ENCODE assay signal across 24 cellular contexts in the genomic region with DNA sequence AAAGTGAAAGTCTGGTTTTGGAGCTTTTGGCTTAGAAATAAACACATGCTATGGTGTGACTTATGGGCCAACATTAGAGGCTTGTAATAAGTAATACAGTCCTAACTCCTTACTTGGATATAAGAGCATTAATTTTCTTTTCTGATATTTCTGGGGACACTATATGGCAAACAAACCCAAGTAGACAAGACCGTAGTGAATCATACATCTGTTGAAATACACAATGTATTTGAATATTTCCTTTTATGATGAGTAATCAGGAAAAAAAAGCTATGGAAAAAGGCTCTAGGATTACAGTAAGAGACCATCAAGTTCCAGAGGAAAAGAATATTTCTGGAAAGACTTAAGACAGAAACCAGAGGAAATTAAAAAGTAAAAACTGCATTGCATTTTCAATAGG.
DNase-seq lines count a peak whose midpoint lies in the region; ATAC-seq and TF ChIP-seq lines count a peak whose summit lies in the region.
"Had no signal": no experiment of that assay in that cellular context is flagged by ENCODE, and none has a peak within 500 bp of the region (broad histone marks: within the 10 kb centered on the region; RNA-seq: fewer than 3 reads in every experiment).

No MANE protein-coding gene starts in this region.

- peaks cover 19% of the 10 kb centered on the region for H3K36me3 Mint-ChIP-seq in mesothelial cell of epicardium
- H3K36me3 Mint-ChIP-seq: naive B cell had no signal

- peaks cover 20% of the 10 kb centered on the region for H3K4me1 Mint-ChIP-seq in mesothelial cell of epicardium
- no peaks in the 10 kb centered on the region for H3K4me1 Mint-ChIP-seq in stimulated activated naive CD8-positive, alpha-beta T cell treated with anti-CD3 and anti-CD28 coated beads, Interleukin-15, amount 100 ng/mL, for 72 hours
- H3K4me1 Mint-ChIP-seq: naive B cell had no signal

- TF ChIP-seq CTCF in mesothelial cell of epicardium (IDR thresholded peaks at IDR 0.05; ENCODE audit: unreplicated experiment): no peak

- ATAC-seq in stimulated activated naive CD8-positive, alpha-beta T cell treated with anti-CD3 and anti-CD28 coated beads, Interleukin-15, amount 100 ng/mL, for 72 hours: no peak
- ATAC-seq in HG02938 (IDR thresholded peaks at IDR 0.05; ENCODE audit: unreplicated experiment): no peak
- ATAC-seq: activated CD8-positive, alpha-beta T cell treated with anti-CD3 and anti-CD28 coated beads, Interleukin-2, amount 10 ng/mL, durations not matched to agents 7 days and 5 days; left colon had no signal

- H3K4me3 Mint-ChIP-seq in mesothelial cell of epicardium: no peak overlapping the region
- H3K4me3 Mint-ChIP-seq in stimulated activated naive CD8-positive, alpha-beta T cell treated with anti-CD3 and anti-CD28 coated beads, Interleukin-15, amount 100 ng/mL, for 72 hours: no peak overlapping the region
- H3K4me3 Mint-ChIP-seq: activated CD8-positive, alpha-beta T cell treated with anti-CD3 and anti-CD28 coated beads, Interleukin-2, amount 10 ng/mL, durations not matched to agents 7 days and 5 days; naive B cell had no signal

- peak overlapping the region; percentile 65 for H3K27ac Mint-ChIP-seq in mesothelial cell of epicardium
- H3K27ac Mint-ChIP-seq in stimulated activated naive CD8-positive, alpha-beta T cell treated with anti-CD3 and anti-CD28 coated beads, Interleukin-15, amount 100 ng/mL, for 72 hours: no peak overlapping the region
- H3K27ac Mint-ChIP-seq: activated CD8-positive, alpha-beta T cell treated with anti-CD3 and anti-CD28 coated beads, Interleukin-2, amount 10 ng/mL, durations not matched to agents 7 days and 5 days had no signal

- H3K27me3 Mint-ChIP-seq in mesothelial cell of epicardium (ENCODE audit: low read depth): no peaks in the 10 kb centered on the region
- H3K27me3 Mint-ChIP-seq in stimulated activated naive CD8-positive, alpha-beta T cell treated with anti-CD3 and anti-CD28 coated beads, Interleukin-15, amount 100 ng/mL, for 72 hours: no peaks in the 10 kb centered on the region
- H3K27me3 Mint-ChIP-seq: naive B cell had no signal

- peaks cover 18% of the 10 kb centered on the region for H3K9me3 Mint-ChIP-seq in mesothelial cell of epicardium
- peaks cover 5 to 11% of the 10 kb centered on the region in 2 donors for H3K9me3 Mint-ChIP-seq in stimulated activated naive CD8-positive, alpha-beta T cell treated with anti-CD3 and anti-CD28 coated beads, Interleukin-15, amount 100 ng/mL, for 72 hours

- DNase-seq in EL: peak; percentile 9
- peak; percentile 6 for DNase-seq in RKO (ENCODE audit: low spot score)
- peak; percentile 58 for DNase-seq in dermis blood vessel endothelial cell
- DNase-seq in mesothelial cell of epicardium (ENCODE audit: low spot score in 2 of 2, unreplicated experiment in 2 of 2): no peak
- no peak for DNase-seq in DMS114 treated with DMSO at 0.1 percent for 48 hours (lab: John Stamatoyannopoulos, UW; ENCODE audit: unreplicated experiment)
- DNase-seq in DMS79 treated with DMSO at 0.1 percent for 48 hours (lab: John Stamatoyannopoulos, UW): no peak
- no peak for DNase-seq in stimulated activated naive CD8-positive, alpha-beta T cell treated with anti-CD3 and anti-CD28 coated beads, Interleukin-15, amount 100 ng/mL, for 72 hours
- DNase-seq: ACHN; activated CD4-positive, CD25-positive, alpha-beta regulatory T cell treated with anti-CD3 and anti-CD28 coated beads, Interleukin-2, amount 50 U/mL, for 72 hours; activated CD8-positive, alpha-beta T cell treated with anti-CD3 and anti-CD28 coated beads, Interleukin-2, amount 10 ng/mL, durations not matched to agents 7 days and 5 days; activated T-cell treated with anti-CD3 and anti-CD28 coated beads, Interleukin-2, amount 50 U/mL, for 1 hour; amygdala; Caco-2; caudate nucleus; head of caudate nucleus; left colon; mesendoderm; MM.1S; naive B cell; NCI-H1436 treated with DMSO at 0.1 percent for 48 hours; NCI-H510A treated with DMSO at 0.1 percent for 48 hours; stimulated activated CD8-positive, alpha-beta memory T cell treated with anti-CD3 and anti-CD28 coated beads, Interleukin-4, amount 100 ng/mL, for 48 hours; upper lobe of left lung had no signal

Comparison
In these comparisons a context has a peak if more than half of its experiments do, and no peak if none do; other contexts are left out.
1. DNase-seq: peak in EL (single experiment), RKO (single experiment) and dermis blood vessel endothelial cell (single experiment); none in mesothelial cell of epicardium (0 of 2), DMS114 treated with DMSO at 0.1 percent for 48 hours (single experiment), DMS79 treated with DMSO at 0.1 percent for 48 hours (single experiment) and stimulated activated naive CD8-positive, alpha-beta T cell treated with anti-CD3 and anti-CD28 coated beads, Interleukin-15, amount 100 ng/mL, for 72 hours (0 of 2).